ENCODE assay signal across 12 cellular contexts in genomic region chr16:84527486-84528269, GRCh38. TPM values are rescaled to one million over a fixed set of nuclear protein-coding genes. Genes with fewer than 3 reads are reported as not detected.
A peak's percentile ranks its signal among the peaks of the same experiment; 100 is the strongest.
DNase-seq lines count a peak whose midpoint lies in the region; ATAC-seq and TF ChIP-seq lines count a peak whose summit lies in the region.
"Had no signal": no experiment of that assay in that cellular context is flagged by ENCODE, and none has a peak within 500 bp of the region (broad histone marks: within the 10 kb centered on the region; RNA-seq: fewer than 3 reads in every experiment).

No MANE protein-coding gene starts in this region.

- no peak for TF ChIP-seq POLR2A in heart left ventricle (IDR thresholded peaks at IDR 0.05)
- no peak for TF ChIP-seq POLR2A in uterus (IDR thresholded peaks at IDR 0.05)

- H3K27me3 ChIP-seq in heart left ventricle = no peaks in the 10 kb centered on the region
- H3K27me3 ChIP-seq in endodermal cell (ENCODE audit: control insufficient read depth, insufficient read depth, low read length, poor library complexity, severe bottlenecking) = no peaks in the 10 kb centered on the region
- H3K27me3 ChIP-seq in naive thymus-derived CD4-positive, alpha-beta T cell (ENCODE audit: control insufficient read depth in 2 of 2, insufficient read depth in 2 of 2, low read length in 2 of 2) = no peaks in the 10 kb centered on the region
- no peaks in the 10 kb centered on the region for H3K27me3 ChIP-seq in uterus

- H3K9me3 Mint-ChIP-seq in endodermal cell (peaks cover 21% of the 10 kb centered on the region), Calu3 (ENCODE audit: low read depth, unreplicated experiment) (no peaks in the 10 kb centered on the region)
- H3K9me3 Mint-ChIP-seq in naive thymus-derived CD4-positive, alpha-beta T cell = peaks cover 0 to 20% (median 6%) of the 10 kb centered on the region in 11 donors

- H3K4me1 Mint-ChIP-seq in endodermal cell (peaks cover 16% of the 10 kb centered on the region), Calu3 (ENCODE audit: low read depth, unreplicated experiment) (peaks cover 10% of the 10 kb centered on the region)
- peaks cover 4 to 24% (median 16%) of the 10 kb centered on the region in 7 donors for H3K4me1 Mint-ChIP-seq in naive thymus-derived CD4-positive, alpha-beta T cell

- H3K36me3 ChIP-seq in heart left ventricle (no peaks in the 10 kb centered on the region), endodermal cell (ENCODE audit: control insufficient read depth, insufficient read depth, low read length) (no peaks in the 10 kb centered on the region), uterus (no peaks in the 10 kb centered on the region)
- H3K36me3 ChIP-seq in naive thymus-derived CD4-positive, alpha-beta T cell (ENCODE audit: control insufficient read depth in 2 of 3, insufficient read depth in 3 of 3, low read length in 3 of 3) = peaks cover 0 to 9% (median 0%) of the 10 kb centered on the region in 3 experiments

- DNase-seq in heart left ventricle (peak in 1 of 5 donors; percentile 46), left ventricle myocardium superior (no peak), endodermal cell (no peak), uterus (no peak), NCI-H2227 (lab: John Stamatoyannopoulos, UW; ENCODE audit: unreplicated experiment) (no peak), amniotic stem cell (lab: John Stamatoyannopoulos, UW) (no peak), Calu3 (no peak)
- DNase-seq in naive thymus-derived CD4-positive, alpha-beta T cell = no peak
- DNase-seq: activated T-cell treated with anti-CD3 and anti-CD28 coated beads, Interleukin-2, amount 50 U/mL, for 72 hours; cortex of kidney; Kasumi-1 had no signal

- CTCF ChIA-PET in naive thymus-derived CD4-positive, alpha-beta T cell (lab: Charles Lee) = interaction anchor here (1.0 to 1.4 kb wide), 3 partner anchors 8 to 12 kb away, joined by 3 to 4 read pairs (median 3); no protein-coding TSS in a partner anchor
- CTCF ChIA-PET in Calu3 (lab: Charles Lee) = interaction anchor here (0.5 to 0.6 kb wide), 2 partner anchors 17 to 1046 kb away, joined by 3 read pairs; no protein-coding TSS in a partner anchor

- peak in 1 of 4 donors; percentile 14 for ATAC-seq in heart left ventricle
- no peak for ATAC-seq in left ventricle myocardium superior
- ATAC-seq in naive thymus-derived CD4-positive, alpha-beta T cell = peak; percentile 53
- ATAC-seq: activated T-cell treated with anti-CD3 and anti-CD28 coated beads, Interleukin-2, amount 50 U/mL, for 72 hours had no signal

- WGBS in heart left ventricle, 4 donors = 54 to 62% (median 61%) methylated on average over 13 to 15 of the region's 15 CpGs
- 82 to 86% methylated on average over 9 to 15 of the region's 15 CpGs for WGBS in endodermal cell (ENCODE audit: insufficient coverage in 1 of 2, insufficient read length in 1 of 2), 2 experiments

- H3K27ac ChIP-seq in heart left ventricle (peak overlapping the region; percentile 45 to 85 (median 73)), endodermal cell (ENCODE audit: low read depth, low read length) (peak overlapping the region; percentile 81), uterus (peak overlapping the region; percentile 56 to 69)
- no peak overlapping the region for H3K27ac ChIP-seq in naive thymus-derived CD4-positive, alpha-beta T cell (ENCODE audit: low read depth, low read length)

- no peak overlapping the region for H3K9ac ChIP-seq in endodermal cell (ENCODE audit: extremely low read depth, low read length, poor library complexity, severe bottlenecking)

- POLR2A ChIA-PET in naive thymus-derived CD4-positive, alpha-beta T cell (lab: Charles Lee) = interaction anchor here (1.0 to 2.6 kb wide), 4 partner anchors 9 to 15 kb away, joined by 3 to 10 read pairs (median 4); no protein-coding TSS in a partner anchor

- intact Hi-C loops in heart left ventricle (cut with DNase I) (loop anchor here in 1 of 10 donors (10.0 kb wide), 1 partner anchor 437 kb away; no protein-coding TSS in a partner anchor), left ventricle myocardium superior (cut with micrococcal nuclease) (no loop called here), uterus (cut with DNase I; ENCODE audit: low total_unique reads) (no loop called here), Calu3 (cut with micrococcal nuclease; ENCODE audit: unreplicated experiment) (no loop called here)
- intact Hi-C loops in naive thymus-derived CD4-positive, alpha-beta T cell (cut with micrococcal nuclease) = no loop called here

- H3K36me3 Mint-ChIP-seq in endodermal cell (ENCODE audit: low read depth) (no peaks in the 10 kb centered on the region), Calu3 (ENCODE audit: insufficient read depth, unreplicated experiment) (no peaks in the 10 kb centered on the region)
- H3K36me3 Mint-ChIP-seq in naive thymus-derived CD4-positive, alpha-beta T cell = peaks cover 0 to 56% (median 30%) of the 10 kb centered on the region in 5 donors

- BruUV-seq in Calu3 (replicated peaks; lab: Mats Ljungman, UMichigan) = no TSS peak

- TF ChIP-seq CTCF in heart left ventricle (IDR thresholded peaks at IDR 0.05) (no peak), endodermal cell (conservative IDR thresholded peaks at IDR 0.05) (no peak), uterus (IDR thresholded peaks at IDR 0.05) (no peak), Calu3 (IDR thresholded peaks at IDR 0.05; ENCODE audit: unreplicated experiment) (no peak)

- peaks cover 0 to 7% (median 0%) of the 10 kb centered on the region in 12 donors for H3K9me3 ChIP-seq in heart left ventricle
- peaks cover 11% of the 10 kb centered on the region for H3K9me3 ChIP-seq in endodermal cell (ENCODE audit: control insufficient read depth, low read length)
- H3K9me3 ChIP-seq in naive thymus-derived CD4-positive, alpha-beta T cell (ENCODE audit: control insufficient read depth in 2 of 3, low read length in 3 of 3) = peaks cover 0 to 8% (median 0%) of the 10 kb centered on the region in 3 experiments
- H3K9me3 ChIP-seq in uterus = no peaks in the 10 kb centered on the region

- H3K27ac Mint-ChIP-seq in endodermal cell (no peak overlapping the region), Calu3 (ENCODE audit: unreplicated experiment) (no peak overlapping the region)
- H3K27ac Mint-ChIP-seq in naive thymus-derived CD4-positive, alpha-beta T cell = peak overlapping the region in 3 of 9 donors; percentile 26 to 71 (median 69)
- H3K27ac Mint-ChIP-seq: activated T-cell treated with anti-CD3 and anti-CD28 coated beads, Interleukin-2, amount 50 U/mL, for 72 hours; T-helper 2 cell treated with Interferon-gamma antibody and Interleukin-4, amounts not matched to agents 5 μg/mL and 100 μg/mL, for 36 hours had no signal

- H3K4me3 Mint-ChIP-seq in endodermal cell = no peak overlapping the region
- H3K4me3 Mint-ChIP-seq in naive thymus-derived CD4-positive, alpha-beta T cell = no peak overlapping the region
- no peak overlapping the region for H3K4me3 Mint-ChIP-seq in Calu3 (ENCODE audit: low read depth, unreplicated experiment)
- H3K4me3 Mint-ChIP-seq: activated T-cell treated with anti-CD3 and anti-CD28 coated beads, Interleukin-2, amount 50 U/mL, for 72 hours; T-helper 2 cell treated with Interferon-gamma antibody and Interleukin-4, amounts not matched to agents 5 μg/mL and 100 μg/mL, for 36 hours had no signal

- peaks cover 9 to 44% (median 31%) of the 10 kb centered on the region in 12 donors for H3K4me1 ChIP-seq in heart left ventricle
- H3K4me1 ChIP-seq in endodermal cell (ENCODE audit: control insufficient read depth, insufficient read depth, low read length) = peaks cover 4% of the 10 kb centered on the region
- no peaks in the 10 kb centered on the region for H3K4me1 ChIP-seq in naive thymus-derived CD4-positive, alpha-beta T cell (ENCODE audit: control insufficient read depth in 2 of 2, insufficient read depth in 2 of 2, low read length in 2 of 2)
- peaks cover 8 to 16% of the 10 kb centered on the region in 2 donors for H3K4me1 ChIP-seq in uterus

- peaks cover 3% of the 10 kb centered on the region for H3K27me3 Mint-ChIP-seq in endodermal cell (ENCODE audit: insufficient read depth)
- no peaks in the 10 kb centered on the region for H3K27me3 Mint-ChIP-seq in naive thymus-derived CD4-positive, alpha-beta T cell
- H3K27me3 Mint-ChIP-seq in Calu3 (ENCODE audit: unreplicated experiment) = peaks cover 11% of the 10 kb centered on the region

- H3K4me3 ChIP-seq in heart left ventricle = peak overlapping the region in 7 of 12 donors; percentile 2 to 36 (median 28)
- no peak overlapping the region for H3K4me3 ChIP-seq in endodermal cell (ENCODE audit: low read length)
- H3K4me3 ChIP-seq in naive thymus-derived CD4-positive, alpha-beta T cell (ENCODE audit: low read length) = no peak overlapping the region
- no peak overlapping the region for H3K4me3 ChIP-seq in uterus

RNA-seq across cellular contexts. Expression of gene MEAK7, which starts 23.2 kb away (rescaled TPM):
- total RNA-seq in heart left ventricle (10 to 100 TPM in 1 of 9 donors, 1 to 10 TPM in 8; 4.0 to 13.2 (median 5.5) TPM), left ventricle myocardium superior (4.4 TPM), endodermal cell (10 to 100 TPM; 30.3 to 34.9 TPM), uterus (10 to 100 TPM; 11.3 to 26.8 (median 21.4) TPM), Calu3 (2022) (27.6 and 29.5 TPM in 2 replicates)
- polyA plus RNA-seq in heart left ventricle = 1 to 10 TPM; 2.2 to 4.0 TPM
- polyA plus RNA-seq in endodermal cell (2013, experiment 1 of 2) = 16.1 TPM
- 12.1 TPM for polyA plus RNA-seq in endodermal cell (2013, experiment 2 of 2)
- 10 to 100 TPM in 2 of 5 experiments, 1 to 10 TPM in 3; 6.3 to 56.1 (median 9.3) TPM for total RNA-seq in naive thymus-derived CD4-positive, alpha-beta T cell
- polyA plus RNA-seq in naive thymus-derived CD4-positive, alpha-beta T cell = 1 to 10 TPM; 4.0 to 9.3 TPM

Comparison
In these comparisons a context has a peak if more than half of its experiments do, and no peak if none do; other contexts are left out.
1. H3K4me3 ChIP-seq: peak in heart left ventricle (7 of 12); none in endodermal cell (single experiment), naive thymus-derived CD4-positive, alpha-beta T cell (single experiment) and uterus (0 of 2).